ENCODE assay signal across 8 cellular contexts in the genomic region with DNA sequence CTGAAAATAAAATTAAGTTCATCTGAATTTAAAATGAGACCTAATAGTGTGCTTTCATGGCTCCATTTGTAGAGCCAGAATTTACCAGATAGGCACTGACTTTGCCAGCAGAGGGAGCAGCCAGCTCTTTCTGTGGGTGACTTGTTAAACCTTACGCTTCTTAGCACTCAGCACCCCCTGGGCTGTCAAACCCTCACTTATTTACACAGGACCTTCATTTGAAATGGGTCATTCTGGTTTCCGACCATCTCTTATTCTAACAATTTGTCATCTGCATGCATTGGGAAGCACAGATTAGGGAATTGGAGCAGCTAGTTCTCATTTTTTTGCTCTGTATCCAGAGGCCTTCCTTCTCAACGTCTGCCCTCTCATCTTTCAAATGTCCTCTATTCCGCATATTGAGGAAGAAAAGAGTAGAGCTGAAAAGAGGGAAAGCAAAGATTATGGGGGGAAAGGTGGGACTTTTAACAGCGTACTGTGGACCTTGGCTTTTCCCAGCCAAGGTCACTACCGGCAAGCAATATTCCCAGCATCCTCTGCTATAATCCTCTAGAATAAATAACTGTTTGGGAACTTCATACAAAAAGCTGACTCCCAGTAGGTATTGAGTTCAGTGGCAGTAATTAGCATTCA. TPM values are rescaled to one million over a fixed set of nuclear protein-coding genes. Genes with fewer than 3 reads are reported as not detected.
DNase-seq lines count a peak whose midpoint lies in the region; ATAC-seq and TF ChIP-seq lines count a peak whose summit lies in the region.

No MANE protein-coding gene starts in this region.

- intact Hi-C loops in colonic mucosa (cut with DNase I) (loop anchor here (2.0 kb wide), 1 partner anchor 34 kb away; no protein-coding TSS in a partner anchor), lower lobe of right lung (cut with DNase I) (no loop called here)

- ATAC-seq in lower lobe of right lung (peak; percentile 16 to 34), GM19463 (IDR thresholded peaks at IDR 0.05; ENCODE audit: unreplicated experiment) (no peak), GM18867 (IDR thresholded peaks at IDR 0.05; ENCODE audit: unreplicated experiment) (no peak)

- no peaks in the 10 kb centered on the region for H3K27me3 ChIP-seq in colonic mucosa
- no peaks in the 10 kb centered on the region for H3K27me3 ChIP-seq in lower lobe of right lung (ENCODE audit: low read depth)

- TF ChIP-seq CTCF in GM12864 (IDR thresholded peaks at IDR 0.05; ENCODE audit: low read depth, low read length, missing control alignments) (peak; percentile 76), colonic mucosa (IDR thresholded peaks at IDR 0.05) (peak; percentile 67), lower lobe of right lung (IDR thresholded peaks at IDR 0.05) (peak; percentile 75)

- H3K9ac ChIP-seq in colonic mucosa (ENCODE audit: low read depth in 2 of 2, low read length in 2 of 2), result no peak overlapping the region

- H3K4me1 ChIP-seq in colonic mucosa (no peaks in the 10 kb centered on the region), lower lobe of right lung (peaks cover 49% of the 10 kb centered on the region)

- H3K36me3 ChIP-seq in colonic mucosa, result no peaks in the 10 kb centered on the region
- peaks cover 6% of the 10 kb centered on the region for H3K36me3 ChIP-seq in lower lobe of right lung

- H3K9me3 ChIP-seq in colonic mucosa, result no peaks in the 10 kb centered on the region
- H3K9me3 ChIP-seq in lower lobe of right lung, result no peaks in the 10 kb centered on the region

- DNase-seq in GM12864 (ENCODE audit: low read depth) (peak; percentile 15), NCI-H1105 treated with DMSO at 0.1 percent for 48 hours (lab: John Stamatoyannopoulos, UW) (peak; percentile 91), colonic mucosa (peak; percentile 76), lower lobe of right lung (peak; percentile 61)
- peak; percentile 34 to 39 for DNase-seq in activated CD4-positive, alpha-beta T cell treated with anti-CD3 and anti-CD28 coated beads for 24 hours (ENCODE audit: low read depth in 2 of 2)
- DNase-seq in stimulated activated CD8-positive, alpha-beta memory T cell treated with anti-CD3 and anti-CD28 coated beads, Interleukin-2, amount 100 ng/mL, for 48 hours (ENCODE audit: low read depth in 2 of 2), result peak; percentile 20 to 33

- peak overlapping the region; percentile 9 for H3K27ac ChIP-seq in colonic mucosa
- peak overlapping the region; percentile 58 for H3K27ac ChIP-seq in lower lobe of right lung

- no peak overlapping the region for H3K4me3 ChIP-seq in GM12864 (ENCODE audit: low read depth, low read length)
- no peak overlapping the region for H3K4me3 ChIP-seq in colonic mucosa
- H3K4me3 ChIP-seq in lower lobe of right lung, result peak overlapping the region; percentile 24

RNA-seq across cellular contexts. Expression of gene ASRGL1, which starts 3.1 kb away (rescaled TPM):
- total RNA-seq in colonic mucosa (10 to 100 TPM; 32.5 to 71.7 TPM), lower lobe of right lung (39.7 TPM)

RNA-seq across cellular contexts. Expression of gene SCGB1D4, which starts 41.5 kb away (rescaled TPM):
- total RNA-seq in colonic mucosa, result not detected
- not detected for total RNA-seq in lower lobe of right lung

Comparison
In these comparisons a context has a peak if more than half of its experiments do, and no peak if none do; other contexts are left out.
1. DNase-seq: peak in every context shown above with its lines; median percentile 91 in NCI-H1105 treated with DMSO at 0.1 percent for 48 hours; 76 in colonic mucosa; 61 in lower lobe of right lung; 36 in activated CD4-positive, alpha-beta T cell treated with anti-CD3 and anti-CD28 coated beads for 24 hours; 26 in stimulated activated CD8-positive, alpha-beta memory T cell treated with anti-CD3 and anti-CD28 coated beads, Interleukin-2, amount 100 ng/mL, for 48 hours; 15 in GM12864.
2. ATAC-seq: peak in lower lobe of right lung (2 of 2); none in GM19463 (single experiment) and GM18867 (single experiment).
3. Peak in every context shown above with its lines, with median percentiles within 50 percentile points of each other: CTCF ChIP-seq.